Comparison of ENCODE assay signal across 1 cellular context in genomic region chr5:146640285-146640896, GRCh38.
TF ChIP-seq lines count a peak whose summit lies in the region.

No MANE protein-coding gene starts in this region.

TF ChIP-seq in WTC11, 78 proteins besides CTCF, POLR2A, EP300 and RAD21 (continued from another document):
- TF ChIP-seq AFF4 (CRISPR knock-in tag; IDR thresholded peaks at IDR 0.05; ENCODE audit: borderline replicate concordance) (no peak), ZNF281 (CRISPR knock-in tag; IDR thresholded peaks at IDR 0.05) (no peak), TEAD1 (CRISPR knock-in tag; IDR thresholded peaks at IDR 0.05) (no peak), SP1 (CRISPR knock-in tag; conservative IDR thresholded peaks at IDR 0.05) (no peak), GTF2I (CRISPR knock-in tag; conservative IDR thresholded peaks at IDR 0.05) (no peak)
